Comparison of ENCODE assay signal across 1 cellular context in genomic region chr6:32588156-32588555, GRCh38.
TF ChIP-seq lines count a peak whose summit lies in the region.

No MANE protein-coding gene starts in this region.

TF ChIP-seq in GM23338, 12 proteins besides CTCF, POLR2A, EP300 and RAD21 (continued from another document):
- TF ChIP-seq ZNF462 (CRISPR knock-in tag; IDR thresholded peaks at IDR 0.05) (no peak), ETS1 (IDR thresholded peaks at IDR 0.05) (no peak), ZNF331 (CRISPR knock-in tag; IDR thresholded peaks at IDR 0.05; ENCODE audit: low read depth) (no peak), EZH2 (IDR thresholded peaks at IDR 0.05; ENCODE audit: low read depth, unreplicated experiment) (no peak), CREB1 (CRISPR knock-in tag; IDR thresholded peaks at IDR 0.05; ENCODE audit: low read depth) (no peak), NANOG (IDR thresholded peaks at IDR 0.05; ENCODE audit: borderline replicate concordance) (no peak), REST (IDR thresholded peaks at IDR 0.05; ENCODE audit: unreplicated experiment) (no peak), JUNB (IDR thresholded peaks at IDR 0.05; ENCODE audit: unreplicated experiment) (no peak)
